Comparison of ENCODE assay signal across 8 cellular contexts in genomic region chr4:54233697-54234496, GRCh38. TPM values are rescaled to one million over a fixed set of nuclear protein-coding genes. Genes with fewer than 3 reads are reported as not detected.
A peak's percentile ranks its signal among the peaks of the same experiment; 100 is the strongest.
DNase-seq lines count a peak whose midpoint lies in the region; ATAC-seq and TF ChIP-seq lines count a peak whose summit lies in the region.

No MANE protein-coding gene starts in this region.

- ATAC-seq in GM19035 (IDR thresholded peaks at IDR 0.05; ENCODE audit: unreplicated experiment) (peak; percentile 61), HG03457 (IDR thresholded peaks at IDR 0.05; ENCODE audit: unreplicated experiment) (peak; percentile 59)

- peak overlapping the region; percentile 59 for H3K4me3 ChIP-seq in epithelial cell of proximal tubule (ENCODE audit: low read depth, low read length)

- peak; percentile 87 for TF ChIP-seq CTCF in epithelial cell of proximal tubule (conservative IDR thresholded peaks at IDR 0.05; ENCODE audit: low read depth, low read length)

- peak; percentile 91 for DNase-seq in Ammon's horn (ENCODE audit: low spot score)
- DNase-seq in NOMO-1 treated with dmso at 0.1 percent for 144 hours (lab: John Stamatoyannopoulos, UW; ENCODE audit: unreplicated experiment), result peak; percentile 72
- DNase-seq in activated T-cell treated with anti-CD3 and anti-CD28 coated beads for 24 hours (ENCODE audit: low read depth), result peak; percentile 64
- no peak for DNase-seq in epithelial cell of proximal tubule (ENCODE audit: low read depth)
- peak; percentile 77 for DNase-seq in mucosa of gallbladder (ENCODE audit: low spot score)
- peak; percentile 50 for DNase-seq in stimulated activated CD8-positive, alpha-beta memory T cell treated with anti-CD3 and anti-CD28 coated beads, Interleukin-4, amount 100 ng/mL, for 24 hours (ENCODE audit: low read depth)

RNA-seq across cellular contexts. Expression of gene PDGFRA, which starts 4.8 kb away (rescaled TPM):
- total RNA-seq in epithelial cell of proximal tubule (1.3 TPM in 1 of 2 replicates, not detected in the other), mucosa of gallbladder (51.5 TPM)

Comparison
In these comparisons a context has a peak if more than half of its experiments do, and no peak if none do; other contexts are left out.
1. RNA of gene PDGFRA, which starts 4.8 kb away (total RNA-seq): 51.5 TPM in mucosa of gallbladder (single experiment); 1.3 TPM in epithelial cell of proximal tubule; every median in the first group is over 10 times any median in the second.